ENCODE assay signal across 23 cellular contexts in the genomic region with DNA sequence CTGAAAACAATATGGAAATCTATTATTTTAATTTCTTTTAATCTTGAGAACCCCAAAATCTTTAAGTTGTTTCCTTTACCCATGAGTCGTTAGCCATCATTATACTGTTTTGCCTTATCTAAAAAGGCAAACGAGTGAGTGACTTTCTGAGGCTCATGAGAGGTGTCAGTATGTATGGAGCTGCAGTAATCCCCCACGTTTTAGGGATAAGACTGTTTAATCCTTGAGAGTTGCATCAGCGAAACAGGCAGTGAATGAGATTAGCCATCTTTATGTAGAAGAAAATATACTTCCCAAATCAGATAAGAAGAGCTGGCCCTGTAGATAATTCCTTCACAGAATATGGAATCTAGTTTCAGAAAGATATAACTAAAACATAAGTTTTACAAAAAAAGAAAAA.
DNase-seq lines count a peak whose midpoint lies in the region; TF ChIP-seq lines count a peak whose summit lies in the region.
"Had no signal": no experiment of that assay in that cellular context is flagged by ENCODE, and none has a peak within 500 bp of the region (broad histone marks: within the 10 kb centered on the region; RNA-seq: fewer than 3 reads in every experiment).

No MANE protein-coding gene starts in this region.

- DNase-seq in D341Med (ENCODE audit: low spot score) (peak; percentile 50), NCI-H524 (lab: John Stamatoyannopoulos, UW) (peak; percentile 19 to 78), OCI-M1 (lab: John Stamatoyannopoulos, UW) (peak; percentile 43), neural progenitor cell (ENCODE audit: low spot score) (peak; percentile 64), endothelial cell (ENCODE audit: low spot score) (no peak), retina (no peak), NCI-H2107 treated with DMSO at 0.1 percent for 48 hours (lab: John Stamatoyannopoulos, UW; ENCODE audit: unreplicated experiment) (no peak)
- DNase-seq in activated naive CD8-positive, alpha-beta T cell treated with anti-CD3 and anti-CD28 coated beads for 36 hours = no peak
- DNase-seq: 8988T; Caco-2; CD8-positive, alpha-beta T cell; DMS 273 treated with DMSO at 0.1 percent for 48 hours; DMS53; DND-41; EL; GOT3; H7; HFFc6; IMR-90 had no signal

- no peaks in the 10 kb centered on the region for H4K20me1 ChIP-seq in neural progenitor cell (ENCODE audit: low read depth)
- H4K20me1 ChIP-seq: BLaER1 treated with 17β-estradiol and CSF1 and Interleukin-3, amounts not matched to agents 10 nM and 100 nM had no signal

- H2AFZ ChIP-seq in neural progenitor cell (replicated peaks) = no peak overlapping the region

- no peaks in the 10 kb centered on the region for H3F3A ChIP-seq in neural progenitor cell (ENCODE audit: low read depth)

- H3K27ac ChIP-seq in neural progenitor cell = no peak overlapping the region
- H3K27ac ChIP-seq: BLaER1 treated with 17β-estradiol and CSF1 and Interleukin-3, amounts not matched to agents 10 nM and 100 nM had no signal

- no peak overlapping the region for H3K4me3 ChIP-seq in neural progenitor cell
- H3K4me3 ChIP-seq: BLaER1 treated with 17β-estradiol and CSF1 and Interleukin-3, amounts not matched to agents 10 nM and 100 nM; GM12878; K562 had no signal

- H3K79me2 ChIP-seq in neural progenitor cell (ENCODE audit: low read depth) = no peaks in the 10 kb centered on the region

- no peak overlapping the region for H3K27ac Mint-ChIP-seq in neural progenitor cell
- no peak overlapping the region for H3K27ac Mint-ChIP-seq in activated naive CD8-positive, alpha-beta T cell treated with anti-CD3 and anti-CD28 coated beads for 36 hours
- H3K27ac Mint-ChIP-seq in endothelial cell (ENCODE audit: unreplicated experiment) = no peak overlapping the region
- H3K27ac Mint-ChIP-seq: B cell; CD8-positive, alpha-beta T cell; HFFc6 had no signal

- no peaks in the 10 kb centered on the region for H3K27me3 ChIP-seq in neural progenitor cell
- H3K27me3 ChIP-seq: BLaER1 treated with 17β-estradiol and CSF1 and Interleukin-3, amounts not matched to agents 10 nM and 100 nM had no signal

- no peak for TF ChIP-seq CTCF in neural progenitor cell (IDR thresholded peaks at IDR 0.05)
- TF ChIP-seq CTCF in endothelial cell (IDR thresholded peaks at IDR 0.05; ENCODE audit: unreplicated experiment) = no peak

- no peaks in the 10 kb centered on the region for H3K36me3 ChIP-seq in neural progenitor cell
- H3K36me3 ChIP-seq: BLaER1 treated with 17β-estradiol and CSF1 and Interleukin-3, amounts not matched to agents 10 nM and 100 nM had no signal

- H3K4me1 ChIP-seq in neural progenitor cell = peaks cover 20% of the 10 kb centered on the region
- H3K4me1 ChIP-seq: BLaER1 treated with 17β-estradiol and CSF1 and Interleukin-3, amounts not matched to agents 10 nM and 100 nM; Caco-2 had no signal

- H3K9ac ChIP-seq in neural progenitor cell = no peak overlapping the region
- H3K9ac ChIP-seq: BLaER1 treated with 17β-estradiol and CSF1 and Interleukin-3, amounts not matched to agents 10 nM and 100 nM had no signal

- H3K4me2 ChIP-seq in neural progenitor cell = peak overlapping the region; percentile 37
- H3K4me2 ChIP-seq: BLaER1 treated with 17β-estradiol and CSF1 and Interleukin-3, amounts not matched to agents 10 nM and 100 nM had no signal

- H3K4me1 Mint-ChIP-seq in neural progenitor cell = peaks cover 25% of the 10 kb centered on the region
- no peaks in the 10 kb centered on the region for H3K4me1 Mint-ChIP-seq in activated naive CD8-positive, alpha-beta T cell treated with anti-CD3 and anti-CD28 coated beads for 36 hours
- H3K4me1 Mint-ChIP-seq in endothelial cell (ENCODE audit: unreplicated experiment) = no peaks in the 10 kb centered on the region
- H3K4me1 Mint-ChIP-seq: B cell had no signal

- H3K27me3 Mint-ChIP-seq in neural progenitor cell (ENCODE audit: insufficient read depth, low read depth) (no peaks in the 10 kb centered on the region), endothelial cell (ENCODE audit: unreplicated experiment) (no peaks in the 10 kb centered on the region)
- no peaks in the 10 kb centered on the region for H3K27me3 Mint-ChIP-seq in activated naive CD8-positive, alpha-beta T cell treated with anti-CD3 and anti-CD28 coated beads for 36 hours
- H3K27me3 Mint-ChIP-seq: B cell had no signal

- H3K9me3 ChIP-seq in neural progenitor cell (ENCODE audit: low read depth) = no peaks in the 10 kb centered on the region
- H3K9me3 ChIP-seq: BLaER1 treated with 17β-estradiol and CSF1 and Interleukin-3, amounts not matched to agents 10 nM and 100 nM; Caco-2 had no signal

- H3K9me3 Mint-ChIP-seq in neural progenitor cell (no peaks in the 10 kb centered on the region), endothelial cell (ENCODE audit: unreplicated experiment) (no peaks in the 10 kb centered on the region)
- H3K9me3 Mint-ChIP-seq in activated naive CD8-positive, alpha-beta T cell treated with anti-CD3 and anti-CD28 coated beads for 36 hours = peaks cover 2% of the 10 kb centered on the region

- H3K4me3 Mint-ChIP-seq in neural progenitor cell (no peak overlapping the region), endothelial cell (ENCODE audit: unreplicated experiment) (no peak overlapping the region)
- H3K4me3 Mint-ChIP-seq in activated naive CD8-positive, alpha-beta T cell treated with anti-CD3 and anti-CD28 coated beads for 36 hours = no peak overlapping the region
- H3K4me3 Mint-ChIP-seq: B cell; CD8-positive, alpha-beta T cell; HFFc6 had no signal

- H3K36me3 Mint-ChIP-seq in neural progenitor cell (no peaks in the 10 kb centered on the region), endothelial cell (ENCODE audit: low read depth, unreplicated experiment) (no peaks in the 10 kb centered on the region)
- H3K36me3 Mint-ChIP-seq in activated naive CD8-positive, alpha-beta T cell treated with anti-CD3 and anti-CD28 coated beads for 36 hours = no peaks in the 10 kb centered on the region
- H3K36me3 Mint-ChIP-seq: CD8-positive, alpha-beta T cell had no signal

Comparison
In these comparisons a context has a peak if more than half of its experiments do, and no peak if none do; other contexts are left out.
1. DNase-seq: peak in D341Med (single experiment), NCI-H524 (2 of 2), OCI-M1 (single experiment) and neural progenitor cell (single experiment); none in activated naive CD8-positive, alpha-beta T cell treated with anti-CD3 and anti-CD28 coated beads for 36 hours (single experiment), endothelial cell (single experiment), retina (single experiment) and NCI-H2107 treated with DMSO at 0.1 percent for 48 hours (single experiment).